16 cellular contexts compared by ENCODE assay signal in the genomic region with DNA sequence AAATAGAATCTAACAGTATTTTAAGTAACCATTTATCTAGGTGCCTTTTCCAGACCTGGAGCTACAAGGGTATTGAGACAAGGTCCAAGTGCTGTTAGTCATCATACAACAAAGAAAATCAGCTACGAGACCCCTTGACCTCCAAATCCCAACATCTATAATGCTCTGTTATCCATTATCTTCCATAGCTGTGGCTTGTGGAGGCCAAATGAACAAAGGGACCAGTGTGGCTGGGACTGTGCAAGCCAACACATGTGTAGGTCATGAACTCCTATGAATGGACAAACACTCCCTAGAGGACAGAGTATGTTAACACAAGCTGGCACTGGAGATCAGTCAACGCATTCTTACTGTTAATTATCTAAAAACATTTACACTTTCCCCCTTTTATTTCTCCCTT.
"Had no signal": no experiment of that assay in that cellular context is flagged by ENCODE, and none has a peak within 500 bp of the region (broad histone marks: within the 10 kb centered on the region; RNA-seq: fewer than 3 reads in every experiment).

No MANE protein-coding gene starts in this region.

- H3K27me3 ChIP-seq: foreskin keratinocyte, heart left ventricle, suprapubic skin, thyroid gland, upper lobe of left lung, vagina had no signal

- H3K4me3 Mint-ChIP-seq: dendritic cell treated with granulocyte-macrophage colony-stimulating factor and Interleukin-4, amounts not matched to agents 40 ng/mL and 50 ng/mL, for 4 days; effector memory CD8-positive, alpha-beta T cell; naive thymus-derived CD8-positive, alpha-beta T cell had no signal

- H3K9me3 ChIP-seq: heart left ventricle, mucosa of descending colon, suprapubic skin, thyroid gland, upper lobe of left lung, vagina had no signal

- ATAC-seq: effector memory CD8-positive, alpha-beta T cell; foreskin keratinocyte; heart left ventricle; mucosa of descending colon; naive thymus-derived CD8-positive, alpha-beta T cell; stimulated activated naive CD8-positive, alpha-beta T cell treated with anti-CD3 and anti-CD28 coated beads, Interleukin-15, Interleukin-2, amounts not matched to agents 100 U/mL and 50 U/mL, for 24 hours had no signal

- H3K27ac Mint-ChIP-seq: dendritic cell treated with granulocyte-macrophage colony-stimulating factor and Interleukin-4, amounts not matched to agents 40 ng/mL and 50 ng/mL, for 4 days; effector memory CD8-positive, alpha-beta T cell; naive thymus-derived CD8-positive, alpha-beta T cell had no signal

- DNase-seq: effector memory CD8-positive, alpha-beta T cell; foreskin keratinocyte; heart left ventricle; hippocampal formation; kidney glomerular epithelial cell; mucosa of descending colon; naive thymus-derived CD8-positive, alpha-beta T cell; posterior cingulate gyrus; small intestine; stimulated activated CD4-positive, alpha-beta T cell treated with anti-CD3 and anti-CD28 coated beads, Interleukin-12 subunit alpha, Interleukin-12 subunit beta, amount 100 ng/mL, for 4 hours; stimulated activated naive CD8-positive, alpha-beta T cell treated with anti-CD3 and anti-CD28 coated beads, Interleukin-15, Interleukin-2, amounts not matched to agents 100 U/mL and 50 U/mL, for 24 hours; thyroid gland; upper lobe of left lung had no signal

- H3K9me3 Mint-ChIP-seq: dendritic cell treated with granulocyte-macrophage colony-stimulating factor and Interleukin-4, amounts not matched to agents 40 ng/mL and 50 ng/mL, for 4 days had no signal

- H3K27ac ChIP-seq: foreskin keratinocyte, heart left ventricle, suprapubic skin, thyroid gland, upper lobe of left lung, vagina had no signal

- H3K36me3 ChIP-seq: heart left ventricle, suprapubic skin, thyroid gland, upper lobe of left lung, vagina had no signal

- H3K27me3 Mint-ChIP-seq: dendritic cell treated with granulocyte-macrophage colony-stimulating factor and Interleukin-4, amounts not matched to agents 40 ng/mL and 50 ng/mL, for 4 days had no signal

- H3K4me1 ChIP-seq: foreskin keratinocyte, heart left ventricle, suprapubic skin, thyroid gland, upper lobe of left lung, vagina had no signal

- H3K4me3 ChIP-seq: heart left ventricle, mucosa of descending colon, suprapubic skin, thyroid gland, upper lobe of left lung, vagina had no signal

- H3K4me1 Mint-ChIP-seq: naive thymus-derived CD8-positive, alpha-beta T cell had no signal

- H3K36me3 Mint-ChIP-seq: naive thymus-derived CD8-positive, alpha-beta T cell had no signal
